34 cellular contexts compared by ENCODE assay signal in genomic region chr11:20808328-20808727, GRCh38.
"Had no signal": no experiment of that assay in that cellular context is flagged by ENCODE, and none has a peak within 500 bp of the region (broad histone marks: within the 10 kb centered on the region; RNA-seq: fewer than 3 reads in every experiment).

No MANE protein-coding gene starts in this region.

- H3K4me1 ChIP-seq: adrenal gland, ascending aorta had no signal

- DNase-seq: activated CD4-positive, alpha-beta memory T cell treated with anti-CD3 and anti-CD28 coated beads for 36 hours; activated CD4-positive, alpha-beta T cell treated with anti-CD3 and anti-CD28 coated beads for 4 hours; activated CD4-positive, alpha-beta T cell treated with anti-CD3 and anti-CD28 coated beads, Interleukin-2, amount 10 ng/mL, durations not matched to agents 7 days and 5 days; activated CD4-positive, CD25-positive, alpha-beta regulatory T cell; activated CD4-positive, CD25-positive, alpha-beta regulatory T cell treated with anti-CD3 and anti-CD28 coated beads, Interleukin-2, amount 50 U/mL, for 72 hours; activated CD8-positive, alpha-beta memory T cell treated with anti-CD3 and anti-CD28 coated beads, Interleukin-2, amount 50 U/mL, for 4 hours; activated CD8-positive, alpha-beta T cell treated with anti-CD3 and anti-CD28 coated beads for 36 hours; activated effector memory CD4-positive, alpha-beta T cell treated with anti-CD3 and anti-CD28 coated beads, Interleukin-2, amount 50 U/mL, for 16 hours; activated gamma-delta T cell treated with Interleukin-2 at 50 U/mL for 16 hours; activated naive CD4-positive, alpha-beta T cell; activated naive CD4-positive, alpha-beta T cell treated with anti-CD3 and anti-CD28 coated beads for 36 hours; activated naive CD4-positive, alpha-beta T cell treated with anti-CD3 and anti-CD28 coated beads, Interleukin-2, amount 50 U/mL, for 16 hours; activated naive CD8-positive, alpha-beta T cell treated with anti-CD3 and anti-CD28 coated beads for 36 hours; activated T-cell treated with anti-CD3 and anti-CD28 coated beads for 4 hours; activated T-cell treated with anti-CD3 and anti-CD28 coated beads, Interleukin-2, amount 50 U/mL, for 1 hour; activated T-cell treated with anti-CD3 and anti-CD28 coated beads, Interleukin-2, amount 50 U/mL, for 4 hours; activated T-cell treated with anti-CD3 and anti-CD28 coated beads, Interleukin-2, amount 50 U/mL, for 72 hours; adrenal gland; amniotic stem cell; caudate nucleus; cerebellar nuclear complex; T-helper 1 cell; T-helper 2 cell; T-helper 9 cell had no signal

- H3K27me3 ChIP-seq: adrenal gland, ascending aorta, cardiac muscle cell had no signal

- H3K36me3 Mint-ChIP-seq: activated CD4-positive, alpha-beta memory T cell treated with anti-CD3 and anti-CD28 coated beads for 36 hours; activated naive CD8-positive, alpha-beta T cell treated with anti-CD3 and anti-CD28 coated beads for 36 hours; brain had no signal

- H3K27ac Mint-ChIP-seq: activated CD4-positive, alpha-beta memory T cell treated with anti-CD3 and anti-CD28 coated beads for 36 hours; activated CD4-positive, alpha-beta T cell treated with anti-CD3 and anti-CD28 coated beads, Interleukin-2, amount 10 ng/mL, durations not matched to agents 7 days and 5 days; activated CD8-positive, alpha-beta T cell treated with anti-CD3 and anti-CD28 coated beads for 36 hours; activated naive CD4-positive, alpha-beta T cell treated with anti-CD3 and anti-CD28 coated beads for 36 hours; activated naive CD8-positive, alpha-beta T cell treated with anti-CD3 and anti-CD28 coated beads for 36 hours; activated T-cell treated with anti-CD3 and anti-CD28 coated beads, Interleukin-2, amount 50 U/mL, for 72 hours; activated T-helper 1 cell treated with anti-CD3 and anti-CD28 coated beads, Interleukin-12 subunit alpha, Interleukin-12 subunit beta, Interleukin-2, Interleukin-4 antibody, amounts not matched to agents 30 ng/mL and 10 ng/mL and 1 ng/mL, durations not matched to agents 14 hours and 24 hours and 36 hours; activated T-helper 17 cell treated with anti-CD3 and anti-CD28 coated beads, Interleukin-2, amount 50 U/mL, for 72 hours; brain; T-helper 1 cell treated with Interleukin-12 subunit alpha and Interleukin-12 subunit beta and Interleukin-4 antibody, amounts not matched to agents 30 μg/mL and 1 μg/mL, for 36 hours; T-helper 2 cell treated with Interferon-gamma antibody and Interleukin-4, amounts not matched to agents 5 μg/mL and 100 μg/mL, for 36 hours had no signal

- ATAC-seq: activated CD8-positive, alpha-beta T cell treated with anti-CD3 and anti-CD28 coated beads for 36 hours; activated naive CD4-positive, alpha-beta T cell treated with anti-CD3 and anti-CD28 coated beads, Interleukin-2, amount 50 U/mL, for 72 hours; activated T-cell treated with anti-CD3 and anti-CD28 coated beads, Interleukin-2, amount 50 U/mL, for 4 hours; activated T-cell treated with anti-CD3 and anti-CD28 coated beads, Interleukin-2, amount 50 U/mL, for 72 hours; activated T-helper 17 cell treated with anti-CD3 and anti-CD28 coated beads, Interleukin-2, amount 50 U/mL, for 72 hours had no signal

- H3K27ac ChIP-seq: adrenal gland, ascending aorta, cardiac muscle cell, VCaP had no signal

- H3K36me3 ChIP-seq: adrenal gland, ascending aorta, cardiac muscle cell had no signal

- H3K9me3 ChIP-seq: adrenal gland had no signal

- H3K4me3 Mint-ChIP-seq: activated CD4-positive, alpha-beta memory T cell treated with anti-CD3 and anti-CD28 coated beads for 36 hours; activated CD4-positive, alpha-beta T cell treated with anti-CD3 and anti-CD28 coated beads, Interleukin-2, amount 10 ng/mL, durations not matched to agents 7 days and 5 days; activated CD8-positive, alpha-beta T cell treated with anti-CD3 and anti-CD28 coated beads for 36 hours; activated naive CD4-positive, alpha-beta T cell treated with anti-CD3 and anti-CD28 coated beads for 36 hours; activated naive CD8-positive, alpha-beta T cell treated with anti-CD3 and anti-CD28 coated beads for 36 hours; activated T-cell treated with anti-CD3 and anti-CD28 coated beads, Interleukin-2, amount 50 U/mL, for 4 hours; activated T-cell treated with anti-CD3 and anti-CD28 coated beads, Interleukin-2, amount 50 U/mL, for 72 hours; activated T-helper 1 cell treated with anti-CD3 and anti-CD28 coated beads, Interleukin-12 subunit alpha, Interleukin-12 subunit beta, Interleukin-2, Interleukin-4 antibody, amounts not matched to agents 30 ng/mL and 10 ng/mL and 1 ng/mL, durations not matched to agents 14 hours and 24 hours and 36 hours; activated T-helper 17 cell treated with anti-CD3 and anti-CD28 coated beads, Interleukin-2, amount 50 U/mL, for 72 hours; brain; central memory CD8-positive, alpha-beta T cell; T-helper 1 cell treated with Interleukin-12 subunit alpha and Interleukin-12 subunit beta and Interleukin-4 antibody, amounts not matched to agents 30 μg/mL and 1 μg/mL, for 36 hours; T-helper 2 cell treated with Interferon-gamma antibody and Interleukin-4, amounts not matched to agents 5 μg/mL and 100 μg/mL, for 36 hours had no signal

- H3K4me3 ChIP-seq: adrenal gland, ascending aorta, cardiac muscle cell had no signal

- H3K4me1 Mint-ChIP-seq: activated CD4-positive, alpha-beta T cell treated with anti-CD3 and anti-CD28 coated beads, Interleukin-2, amount 10 ng/mL, durations not matched to agents 7 days and 5 days; activated naive CD8-positive, alpha-beta T cell treated with anti-CD3 and anti-CD28 coated beads for 36 hours; activated T-helper 17 cell treated with anti-CD3 and anti-CD28 coated beads, Interleukin-2, amount 50 U/mL, for 72 hours; brain; central memory CD8-positive, alpha-beta T cell had no signal

- H3K27me3 Mint-ChIP-seq: activated CD4-positive, alpha-beta memory T cell treated with anti-CD3 and anti-CD28 coated beads for 36 hours; activated CD4-positive, alpha-beta T cell treated with anti-CD3 and anti-CD28 coated beads, Interleukin-2, amount 10 ng/mL, durations not matched to agents 7 days and 5 days; activated CD8-positive, alpha-beta T cell treated with anti-CD3 and anti-CD28 coated beads for 36 hours; activated T-helper 17 cell treated with anti-CD3 and anti-CD28 coated beads, Interleukin-2, amount 50 U/mL, for 72 hours; central memory CD8-positive, alpha-beta T cell had no signal
